Comparison of ENCODE assay signal across 1 cellular context in the genomic region with DNA sequence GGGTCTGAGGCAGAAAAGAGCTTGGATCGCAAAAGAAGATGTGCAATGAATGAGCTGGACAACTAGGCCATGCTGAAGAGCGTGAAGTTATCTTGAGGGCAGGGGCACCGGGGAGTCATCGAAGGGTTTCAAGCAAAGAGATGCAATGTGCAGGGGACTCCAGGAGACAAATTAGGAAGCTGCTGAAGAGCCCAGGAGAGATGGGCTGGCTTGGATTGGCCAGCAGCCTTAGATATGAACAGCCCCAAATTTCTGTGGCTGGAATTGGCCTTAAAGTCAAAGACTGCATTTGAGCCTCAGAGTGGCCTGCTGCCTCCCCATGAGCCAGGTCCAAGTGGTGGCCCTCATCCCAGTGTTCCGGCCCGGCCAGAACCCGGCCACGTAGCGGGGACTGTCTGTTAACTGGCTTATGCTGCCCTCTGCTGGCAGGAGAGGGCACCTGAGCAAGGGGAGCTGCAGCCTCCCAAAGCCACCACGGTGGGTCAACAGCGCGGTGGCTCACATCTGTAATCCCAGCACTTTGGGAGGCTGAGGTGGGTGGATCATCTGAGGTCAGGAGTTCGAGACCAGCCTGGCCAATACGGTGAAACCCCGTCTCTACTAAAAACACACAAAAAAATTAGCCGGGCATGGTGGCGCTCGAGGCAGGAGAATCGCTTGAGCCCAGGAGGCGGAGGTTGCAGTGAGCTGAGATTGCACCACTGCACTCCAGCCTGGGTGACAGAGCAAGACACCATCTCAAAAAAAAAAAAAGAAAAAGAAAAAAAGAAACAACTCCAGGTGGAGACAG.
TF ChIP-seq lines count a peak whose summit lies in the region.
"Not testable (repeated sequence)": the region's sequence is repeated elsewhere in the genome, so short reads cannot be mapped to it uniquely, and the experiment has no call there.

No MANE protein-coding gene starts in this region.

TF ChIP-seq in HepG2, 621 proteins besides CTCF, POLR2A, EP300 and RAD21 (continued from another document):
- TF ChIP-seq, protein P1, sequence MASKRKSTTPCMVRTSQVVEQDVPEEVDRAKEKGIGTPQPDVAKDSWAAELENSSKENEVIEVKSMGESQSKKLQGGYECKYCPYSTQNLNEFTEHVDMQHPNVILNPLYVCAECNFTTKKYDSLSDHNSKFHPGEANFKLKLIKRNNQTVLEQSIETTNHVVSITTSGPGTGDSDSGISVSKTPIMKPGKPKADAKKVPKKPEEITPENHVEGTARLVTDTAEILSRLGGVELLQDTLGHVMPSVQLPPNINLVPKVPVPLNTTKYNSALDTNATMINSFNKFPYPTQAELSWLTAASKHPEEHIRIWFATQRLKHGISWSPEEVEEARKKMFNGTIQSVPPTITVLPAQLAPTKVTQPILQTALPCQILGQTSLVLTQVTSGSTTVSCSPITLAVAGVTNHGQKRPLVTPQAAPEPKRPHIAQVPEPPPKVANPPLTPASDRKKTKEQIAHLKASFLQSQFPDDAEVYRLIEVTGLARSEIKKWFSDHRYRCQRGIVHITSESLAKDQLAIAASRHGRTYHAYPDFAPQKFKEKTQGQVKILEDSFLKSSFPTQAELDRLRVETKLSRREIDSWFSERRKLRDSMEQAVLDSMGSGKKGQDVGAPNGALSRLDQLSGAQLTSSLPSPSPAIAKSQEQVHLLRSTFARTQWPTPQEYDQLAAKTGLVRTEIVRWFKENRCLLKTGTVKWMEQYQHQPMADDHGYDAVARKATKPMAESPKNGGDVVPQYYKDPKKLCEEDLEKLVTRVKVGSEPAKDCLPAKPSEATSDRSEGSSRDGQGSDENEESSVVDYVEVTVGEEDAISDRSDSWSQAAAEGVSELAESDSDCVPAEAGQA (IDR thresholded peaks at IDR 0.05; ENCODE audit: low read depth) = peak; percentile 39; the same call in 1 of the 2 replicates
- TF ChIP-seq, protein P1 (CRISPR knock-in tag; IDR thresholded peaks at IDR 0.05; ENCODE audit: borderline replicate concordance) = not testable (repeated sequence)
- TF ChIP-seq ZBTB42 (CRISPR knock-in tag; IDR thresholded peaks at IDR 0.05) (peak; percentile 73; the same call in 1 of the 2 replicates), MYC (CRISPR knock-in tag; IDR thresholded peaks at IDR 0.05; ENCODE audit: borderline replicate concordance) (peak; percentile 48; the same call in 1 of the 2 replicates), NONO (CRISPR knock-in tag; conservative IDR thresholded peaks at IDR 0.05) (peak; percentile 77), HDAC2 (CRISPR knock-in tag; IDR thresholded peaks at IDR 0.05) (peak; percentile 61; the same call in 1 of the 2 replicates), CBX5 (CRISPR knock-in tag; IDR thresholded peaks at IDR 0.05; ENCODE audit: borderline replicate concordance) (peak; percentile 72; the same call in 1 of the 2 replicates)
- TF ChIP-seq NONO (IDR thresholded peaks at IDR 0.05) = not testable (repeated sequence)
- TF ChIP-seq, protein P2, sequence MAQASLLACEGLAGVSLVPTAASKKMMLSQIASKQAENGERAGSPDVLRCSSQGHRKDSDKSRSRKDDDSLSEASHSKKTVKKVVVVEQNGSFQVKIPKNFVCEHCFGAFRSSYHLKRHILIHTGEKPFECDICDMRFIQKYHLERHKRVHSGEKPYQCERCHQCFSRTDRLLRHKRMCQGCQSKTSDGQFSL (CRISPR knock-in tag; IDR thresholded peaks at IDR 0.05) = peak; percentile 25; the same call in 1 of the 2 replicates
- TF ChIP-seq, protein P3, sequence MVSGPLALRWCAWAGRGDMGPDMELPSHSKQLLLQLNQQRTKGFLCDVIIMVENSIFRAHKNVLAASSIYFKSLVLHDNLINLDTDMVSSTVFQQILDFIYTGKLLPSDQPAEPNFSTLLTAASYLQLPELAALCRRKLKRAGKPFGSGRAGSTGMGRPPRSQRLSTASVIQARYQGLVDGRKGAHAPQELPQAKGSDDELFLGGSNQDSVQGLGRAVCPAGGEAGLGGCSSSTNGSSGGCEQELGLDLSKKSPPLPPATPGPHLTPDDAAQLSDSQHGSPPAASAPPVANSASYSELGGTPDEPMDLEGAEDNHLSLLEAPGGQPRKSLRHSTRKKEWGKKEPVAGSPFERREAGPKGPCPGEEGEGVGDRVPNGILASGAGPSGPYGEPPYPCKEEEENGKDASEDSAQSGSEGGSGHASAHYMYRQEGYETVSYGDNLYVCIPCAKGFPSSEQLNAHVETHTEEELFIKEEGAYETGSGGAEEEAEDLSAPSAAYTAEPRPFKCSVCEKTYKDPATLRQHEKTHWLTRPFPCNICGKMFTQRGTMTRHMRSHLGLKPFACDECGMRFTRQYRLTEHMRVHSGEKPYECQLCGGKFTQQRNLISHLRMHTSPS (CRISPR knock-in tag; IDR thresholded peaks at IDR 0.05; ENCODE audit: low read depth) = 0 out of 2 replicates have a peak, but pooled peaks have one; percentile 25
